Comparison of ENCODE assay signal across 8 cellular contexts in the genomic region with DNA sequence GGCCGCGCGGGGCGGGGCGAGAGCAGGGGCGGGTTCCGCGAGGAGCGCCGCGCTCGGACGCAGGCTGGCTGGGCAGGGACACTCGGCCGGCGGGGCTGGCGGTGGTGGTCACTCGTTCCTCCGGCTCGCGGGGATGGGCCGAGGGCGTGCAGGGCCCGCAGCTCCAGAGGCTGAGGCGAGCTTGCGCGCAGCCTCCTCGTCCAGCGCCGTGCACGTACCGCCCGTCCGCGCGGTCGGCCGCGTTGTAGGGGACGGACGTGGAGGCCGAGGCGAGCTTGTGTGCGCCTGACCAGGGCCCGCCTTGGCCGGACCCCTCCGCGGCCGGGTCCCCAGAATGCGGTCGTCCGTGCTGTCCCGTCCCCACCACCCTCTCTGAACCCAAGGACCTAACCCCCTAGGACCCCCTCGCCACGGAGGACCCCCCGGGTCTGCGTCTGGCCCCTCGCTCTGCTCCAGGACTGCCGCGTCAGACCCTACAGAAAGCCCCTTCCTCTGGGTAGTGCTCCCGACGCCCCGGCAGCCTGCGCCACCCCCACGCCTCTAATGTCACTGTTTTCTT. TPM values are rescaled to one million over a fixed set of nuclear protein-coding genes. Genes with fewer than 3 reads are reported as not detected.
A peak's percentile ranks its signal among the peaks of the same experiment; 100 is the strongest.
DNase-seq lines count a peak whose midpoint lies in the region; ATAC-seq and TF ChIP-seq lines count a peak whose summit lies in the region.

No MANE protein-coding gene starts in this region.

- ATAC-seq in stimulated activated effector memory CD8-positive, alpha-beta T cell treated with anti-CD3 and anti-CD28 coated beads, Interleukin-12 subunit alpha, Interleukin-12 subunit beta, amount 100 ng/mL, for 72 hours: peak; percentile 31
- ATAC-seq in HG02759 (IDR thresholded peaks at IDR 0.05; ENCODE audit: unreplicated experiment): no peak

- H2AFZ ChIP-seq in H9 (ENCODE audit: low read length): no peak overlapping the region

- no peaks in the 10 kb centered on the region for H3K9me3 ChIP-seq in H9 (ENCODE audit: control insufficient read depth, low read depth, low read length)

- no peak overlapping the region for H4K5ac ChIP-seq in H9 (ENCODE audit: insufficient read length, low read depth, low read length)

- no peak overlapping the region for H2BK20ac ChIP-seq in H9 (ENCODE audit: low read depth, low read length, poor library complexity, severe bottlenecking)

- H3K9me3 Mint-ChIP-seq in H9: no peaks in the 10 kb centered on the region; a peak in 1 of 5 replicates
- no peaks in the 10 kb centered on the region for H3K9me3 Mint-ChIP-seq in stimulated activated effector memory CD8-positive, alpha-beta T cell treated with anti-CD3 and anti-CD28 coated beads, Interleukin-12 subunit alpha, Interleukin-12 subunit beta, amount 100 ng/mL, for 72 hours

- H3K23ac ChIP-seq in H9 (ENCODE audit: insufficient read length, low read depth, low read length): no peak overlapping the region

- TF ChIP-seq CTCF in H9 (conservative IDR thresholded peaks at IDR 0.05) (no peak), WI38 (IDR thresholded peaks at IDR 0.05; ENCODE audit: low read depth, low read length) (no peak), lower leg skin (IDR thresholded peaks at IDR 0.05) (no peak)

- H4K8ac ChIP-seq in H9 (replicated peaks; ENCODE audit: insufficient read length, low read depth, low read length): no peak overlapping the region

- H3K56ac ChIP-seq in H9 (ENCODE audit: insufficient read length, low read depth, low read length): no peak overlapping the region

- no peak overlapping the region for H3K4ac ChIP-seq in H9 (ENCODE audit: low read depth, low read length)

- no peak overlapping the region for H2BK15ac ChIP-seq in H9 (ENCODE audit: low read depth, low read length)

- H3T11ph ChIP-seq in H9 (ENCODE audit: low read length): no peak overlapping the region

- no peak for TF ChIP-seq POLR2A in lower leg skin (IDR thresholded peaks at IDR 0.05)

- H2BK120ac ChIP-seq in H9 (ENCODE audit: low read depth, low read length, poor library complexity, severe bottlenecking): no peak overlapping the region

- no peak overlapping the region for H4K91ac ChIP-seq in H9 (ENCODE audit: insufficient read length, low read depth, low read length)

- peak overlapping the region; percentile 42 to 67 for H3K4me3 Mint-ChIP-seq in H9
- H3K4me3 Mint-ChIP-seq in stimulated activated effector memory CD8-positive, alpha-beta T cell treated with anti-CD3 and anti-CD28 coated beads, Interleukin-12 subunit alpha, Interleukin-12 subunit beta, amount 100 ng/mL, for 72 hours: peak overlapping the region; percentile 77

- H3K27me3 ChIP-seq in H9 (ENCODE audit: insufficient read depth, low read length): no peaks in the 10 kb centered on the region; the same call in 1 of the 2 replicates

- H3K79me1 ChIP-seq in H9 (ENCODE audit: insufficient read depth, low read depth, low read length, poor library complexity, severe bottlenecking): no peaks in the 10 kb centered on the region

- peaks cover 16 to 20% of the 10 kb centered on the region in 2 experiments for H3K4me1 Mint-ChIP-seq in H9
- H3K4me1 Mint-ChIP-seq in stimulated activated effector memory CD8-positive, alpha-beta T cell treated with anti-CD3 and anti-CD28 coated beads, Interleukin-12 subunit alpha, Interleukin-12 subunit beta, amount 100 ng/mL, for 72 hours: peaks cover 47% of the 10 kb centered on the region

- H3K4me1 ChIP-seq in H9 (ENCODE audit: insufficient read depth, low read length): no peaks in the 10 kb centered on the region

- peak overlapping the region; percentile 54 for H3K4me2 ChIP-seq in H9 (ENCODE audit: insufficient read depth, insufficient read length, low read length)

- H3K9ac ChIP-seq in H9 (ENCODE audit: extremely low read depth, insufficient read length, low read length): peak overlapping the region; percentile 61

- no CpG with 5 or more reads among the region's 65 CpGs for WGBS in H9 (ENCODE audit: extremely low coverage, insufficient read length, low lambda C conversion rate)
- WGBS in lower leg skin, 2 donors: 15 to 38% methylated on average over 11 to 64 of the region's 65 CpGs

- no peak overlapping the region for H2BK12ac ChIP-seq in H9 (ENCODE audit: insufficient read length, low read depth, low read length)

- H4K20me1 ChIP-seq in H9 (ENCODE audit: control insufficient read depth, insufficient read depth, insufficient read length): no peaks in the 10 kb centered on the region

- no peak overlapping the region for H2BK5ac ChIP-seq in H9 (ENCODE audit: insufficient read length, low read length)

- H3K27ac ChIP-seq in H9 (ENCODE audit: insufficient read length, low read depth, low read length): no peak overlapping the region

- in situ Hi-C loops in ACHN (cut with HindIII; ENCODE audit: low pct_ligation_motif_present, low pct_unique_long_range_greater_than_20kb, low sequenced_read_pairs): no loop called here

- no peak overlapping the region for H3K27ac Mint-ChIP-seq in H9
- H3K27ac Mint-ChIP-seq in stimulated activated effector memory CD8-positive, alpha-beta T cell treated with anti-CD3 and anti-CD28 coated beads, Interleukin-12 subunit alpha, Interleukin-12 subunit beta, amount 100 ng/mL, for 72 hours: no peak overlapping the region

- H3K23me2 ChIP-seq in H9 (ENCODE audit: insufficient read length, low read depth, low read length, poor library complexity, severe bottlenecking): peaks cover 8% of the 10 kb centered on the region

- H3K18ac ChIP-seq in H9 (ENCODE audit: insufficient read length, low read depth, low read length): peak overlapping the region; percentile 68

- H3K27me3 Mint-ChIP-seq in H9 (ENCODE audit: low read depth): peaks cover 49% of the 10 kb centered on the region

- no peak overlapping the region for H2AK5ac ChIP-seq in H9 (ENCODE audit: insufficient read length, low read length)

- H3K14ac ChIP-seq in H9 (ENCODE audit: insufficient read depth, low read length): peak overlapping the region; percentile 96

- intact Hi-C loops in lower leg skin (cut with DNase I; ENCODE audit: low total_unique reads): loop anchor here (10.0 kb wide), 1 partner anchor 199 kb away; no protein-coding TSS in a partner anchor

- peaks cover 0 to 2% (median 0%) of the 10 kb centered on the region in 3 experiments; a peak in 2 of 7 replicates for H3K36me3 Mint-ChIP-seq in H9 (ENCODE audit: insufficient read depth in 1 of 3, low read depth in 3 of 3)
- no peaks in the 10 kb centered on the region for H3K36me3 Mint-ChIP-seq in stimulated activated effector memory CD8-positive, alpha-beta T cell treated with anti-CD3 and anti-CD28 coated beads, Interleukin-12 subunit alpha, Interleukin-12 subunit beta, amount 100 ng/mL, for 72 hours

- H3K4me3 ChIP-seq in WI38 (ENCODE audit: low read depth, low read length): peak overlapping the region; percentile 50
- H3K4me3 ChIP-seq in iPS-11a (ENCODE audit: low read depth, low read length): peak overlapping the region; percentile 53
- no peak overlapping the region for H3K4me3 ChIP-seq in lower leg skin (ENCODE audit: low read depth, poor library complexity, severe bottlenecking)

- no peaks in the 10 kb centered on the region for H3K79me2 ChIP-seq in H9 (ENCODE audit: insufficient read depth, low read length)

- DNase-seq in H9: no peak
- no peak for DNase-seq in stimulated activated effector memory CD8-positive, alpha-beta T cell treated with anti-CD3 and anti-CD28 coated beads, Interleukin-12 subunit alpha, Interleukin-12 subunit beta, amount 100 ng/mL, for 72 hours (ENCODE audit: low spot score in 2 of 2)
- no peak for DNase-seq in ACHN
- DNase-seq in activated CD4-positive, CD25-positive, alpha-beta regulatory T cell treated with anti-CD3 and anti-CD28 coated beads, Interleukin-2, amount 50 U/mL, for 72 hours: no peak
- no peak for DNase-seq in lower leg skin (ENCODE audit: low spot score in 2 of 2)

RNA-seq across cellular contexts. Expression of a gene that starts 0.6 kb away (rescaled TPM):
- 5.4 and 8.1 TPM in 2 replicates for total RNA-seq in H9 (2021)
- 1 to 10 TPM; 1.9 to 5.4 (median 2.8) TPM for total RNA-seq in lower leg skin
